In the genomic region with DNA sequence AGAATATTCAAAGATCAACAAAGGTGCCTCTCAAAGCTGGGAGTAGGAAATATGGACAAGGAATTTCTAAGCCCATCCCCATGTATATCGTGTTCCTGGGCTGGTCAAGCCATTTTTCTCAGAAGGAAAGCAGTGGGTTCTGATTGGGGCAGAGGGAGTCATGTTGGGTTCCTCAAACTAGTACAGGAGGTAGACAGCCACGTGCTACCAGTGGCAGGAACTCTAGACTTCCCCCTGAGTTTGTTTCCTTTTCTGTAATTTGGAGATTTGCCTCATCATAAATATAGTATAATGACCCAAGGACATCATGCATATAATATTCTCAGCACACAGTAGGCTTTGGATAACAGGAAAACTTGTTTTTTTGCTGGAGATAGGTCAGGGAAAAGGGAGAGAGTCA, we compare ENCODE assay signal across 1 cellular context.
TF ChIP-seq lines count a peak whose summit lies in the region.

No MANE protein-coding gene starts in this region.

TF ChIP-seq in HepG2, 621 proteins besides CTCF, POLR2A, EP300 and RAD21:
- TF ChIP-seq RXRB (CRISPR knock-in tag; IDR thresholded peaks at IDR 0.05; ENCODE audit: borderline replicate concordance): no peak
- TF ChIP-seq MAFF (IDR thresholded peaks at IDR 0.05; ENCODE audit: low read depth, low read length): no peak
- no peak for TF ChIP-seq MEF2D (CRISPR knock-in tag; IDR thresholded peaks at IDR 0.05)
- TF ChIP-seq, protein P1, sequence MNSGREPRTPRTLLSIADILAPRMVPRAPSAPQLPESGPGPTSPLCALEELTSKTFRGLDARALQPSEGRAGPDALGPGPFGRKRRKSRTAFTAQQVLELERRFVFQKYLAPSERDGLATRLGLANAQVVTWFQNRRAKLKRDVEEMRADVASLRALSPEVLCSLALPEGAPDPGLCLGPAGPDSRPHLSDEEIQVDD (CRISPR knock-in tag; IDR thresholded peaks at IDR 0.05; ENCODE audit: borderline replicate concordance): no peak
- TF ChIP-seq ZNF781 (CRISPR knock-in tag; IDR thresholded peaks at IDR 0.05; ENCODE audit: borderline replicate concordance, not compliant biosample characterization): no peak
- TF ChIP-seq, protein P2, sequence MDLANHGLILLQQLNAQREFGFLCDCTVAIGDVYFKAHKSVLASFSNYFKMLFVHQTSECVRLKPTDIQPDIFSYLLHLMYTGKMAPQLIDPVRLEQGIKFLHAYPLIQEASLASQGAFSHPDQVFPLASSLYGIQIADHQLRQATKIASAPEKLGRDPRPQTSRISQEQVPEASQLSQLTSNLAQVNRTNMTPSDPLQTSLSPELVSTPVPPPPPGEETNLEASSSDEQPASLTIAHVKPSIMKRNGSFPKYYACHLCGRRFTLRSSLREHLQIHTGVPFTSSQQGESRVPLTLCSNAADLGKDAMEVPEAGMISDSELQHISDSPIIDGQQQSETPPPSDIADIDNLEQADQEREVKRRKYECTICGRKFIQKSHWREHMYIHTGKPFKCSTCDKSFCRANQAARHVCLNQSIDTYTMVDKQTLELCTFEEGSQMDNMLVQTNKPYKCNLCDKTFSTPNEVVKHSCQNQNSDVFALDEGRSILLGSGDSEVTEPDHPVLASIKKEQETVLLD (CRISPR knock-in tag; IDR thresholded peaks at IDR 0.05; ENCODE audit: low read depth): no peak
- no peak for TF ChIP-seq KLF16 (CRISPR knock-in tag; IDR thresholded peaks at IDR 0.05)
- TF ChIP-seq ZNF567 (CRISPR knock-in tag; IDR thresholded peaks at IDR 0.05; ENCODE audit: borderline replicate concordance): no peak
- no peak for TF ChIP-seq ATRX (CRISPR knock-in tag; IDR thresholded peaks at IDR 0.05; ENCODE audit: borderline replicate concordance)
- TF ChIP-seq, protein P3, sequence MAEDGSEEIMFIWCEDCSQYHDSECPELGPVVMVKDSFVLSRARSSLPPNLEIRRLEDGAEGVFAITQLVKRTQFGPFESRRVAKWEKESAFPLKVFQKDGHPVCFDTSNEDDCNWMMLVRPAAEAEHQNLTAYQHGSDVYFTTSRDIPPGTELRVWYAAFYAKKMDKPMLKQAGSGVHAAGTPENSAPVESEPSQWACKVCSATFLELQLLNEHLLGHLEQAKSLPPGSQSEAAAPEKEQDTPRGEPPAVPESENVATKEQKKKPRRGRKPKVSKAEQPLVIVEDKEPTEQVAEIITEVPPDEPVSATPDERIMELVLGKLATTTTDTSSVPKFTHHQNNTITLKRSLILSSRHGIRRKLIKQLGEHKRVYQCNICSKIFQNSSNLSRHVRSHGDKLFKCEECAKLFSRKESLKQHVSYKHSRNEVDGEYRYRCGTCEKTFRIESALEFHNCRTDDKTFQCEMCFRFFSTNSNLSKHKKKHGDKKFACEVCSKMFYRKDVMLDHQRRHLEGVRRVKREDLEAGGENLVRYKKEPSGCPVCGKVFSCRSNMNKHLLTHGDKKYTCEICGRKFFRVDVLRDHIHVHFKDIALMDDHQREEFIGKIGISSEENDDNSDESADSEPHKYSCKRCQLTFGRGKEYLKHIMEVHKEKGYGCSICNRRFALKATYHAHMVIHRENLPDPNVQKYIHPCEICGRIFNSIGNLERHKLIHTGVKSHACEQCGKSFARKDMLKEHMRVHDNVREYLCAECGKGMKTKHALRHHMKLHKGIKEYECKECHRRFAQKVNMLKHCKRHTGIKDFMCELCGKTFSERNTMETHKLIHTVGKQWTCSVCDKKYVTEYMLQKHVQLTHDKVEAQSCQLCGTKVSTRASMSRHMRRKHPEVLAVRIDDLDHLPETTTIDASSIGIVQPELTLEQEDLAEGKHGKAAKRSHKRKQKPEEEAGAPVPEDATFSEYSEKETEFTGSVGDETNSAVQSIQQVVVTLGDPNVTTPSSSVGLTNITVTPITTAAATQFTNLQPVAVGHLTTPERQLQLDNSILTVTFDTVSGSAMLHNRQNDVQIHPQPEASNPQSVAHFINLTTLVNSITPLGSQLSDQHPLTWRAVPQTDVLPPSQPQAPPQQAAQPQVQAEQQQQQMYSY (CRISPR knock-in tag; IDR thresholded peaks at IDR 0.05): no peak
- TF ChIP-seq ZNF776 (CRISPR knock-in tag; IDR thresholded peaks at IDR 0.05): no peak
- TF ChIP-seq ZNF746 (CRISPR knock-in tag; IDR thresholded peaks at IDR 0.05): no peak
- no peak for TF ChIP-seq ZFP36L2 (CRISPR knock-in tag; IDR thresholded peaks at IDR 0.05)
- no peak for TF ChIP-seq HMG20B (CRISPR knock-in tag; conservative IDR thresholded peaks at IDR 0.05)
- no peak for TF ChIP-seq GPN1 (CRISPR knock-in tag; IDR thresholded peaks at IDR 0.05; ENCODE audit: borderline replicate concordance)
- no peak for TF ChIP-seq REXO4 (CRISPR knock-in tag; IDR thresholded peaks at IDR 0.05; ENCODE audit: borderline replicate concordance)
